ENCODE assay signal across 8 cellular contexts in the genomic region with DNA sequence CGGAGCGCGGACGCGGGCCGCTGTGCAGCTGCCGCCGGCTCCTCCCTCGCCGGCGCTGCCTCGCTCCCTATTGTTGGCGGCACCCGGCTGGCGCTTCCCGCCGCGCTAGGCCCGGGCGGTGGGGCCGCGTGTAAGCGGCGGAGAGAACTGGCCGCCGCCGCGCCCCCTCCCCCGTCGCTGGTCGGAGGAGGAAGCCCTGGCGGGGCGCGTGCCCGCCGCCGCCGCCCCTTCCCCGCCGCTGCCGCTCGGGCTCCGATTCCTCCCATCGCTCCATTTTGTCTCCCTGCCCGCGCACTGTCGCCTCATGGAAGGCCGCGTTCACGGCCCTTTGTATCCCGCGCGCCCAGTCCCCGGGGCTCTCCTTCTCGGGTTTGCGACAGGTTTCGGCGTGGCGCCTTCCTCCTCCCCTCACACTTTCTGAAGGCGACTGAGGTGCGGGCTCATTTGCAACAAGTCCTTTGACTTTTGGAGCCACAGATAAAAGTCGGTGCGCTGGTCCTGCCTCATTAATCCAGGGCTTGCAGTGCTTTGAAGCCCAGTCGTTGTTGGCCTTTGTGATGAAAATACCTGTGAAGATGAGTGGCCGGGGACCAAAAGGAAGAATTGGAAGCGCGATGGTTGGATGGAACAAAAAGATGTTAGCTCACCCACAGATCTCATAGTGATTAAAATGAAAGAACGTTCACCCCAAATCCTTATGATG.
DNase-seq lines count a peak whose midpoint lies in the region; ATAC-seq and TF ChIP-seq lines count a peak whose summit lies in the region.

No MANE protein-coding gene starts in this region.

- H3K27me3 ChIP-seq in OCI-LY1 (ENCODE audit: insufficient read depth, low read length) = no peaks in the 10 kb centered on the region
- H3K27me3 ChIP-seq in stomach smooth muscle (ENCODE audit: control insufficient read depth in 1 of 2, insufficient read depth in 2 of 2, low read length in 2 of 2) = no peaks in the 10 kb centered on the region

- H3K4me1 Mint-ChIP-seq in nephron progenitor cell = peaks cover 38% of the 10 kb centered on the region

- no peaks in the 10 kb centered on the region for H3K27me3 Mint-ChIP-seq in nephron progenitor cell (ENCODE audit: low read depth, poor library complexity)

- H3K36me3 ChIP-seq in OCI-LY1 (ENCODE audit: insufficient read depth, low read length) (peaks cover 12% of the 10 kb centered on the region; the same call in 1 of the 2 replicates), stomach smooth muscle (ENCODE audit: control insufficient read depth in 2 of 2, insufficient read depth in 2 of 2, low read length in 2 of 2) (no peaks in the 10 kb centered on the region)

- H3K79me2 ChIP-seq in OCI-LY1 (ENCODE audit: insufficient read depth, low read length) = peaks cover 52% of the 10 kb centered on the region

- peak overlapping the region; percentile 99 for H3K27ac Mint-ChIP-seq in nephron progenitor cell

- peak; percentile 20 for ATAC-seq in GM18868 (IDR thresholded peaks at IDR 0.05; ENCODE audit: unreplicated experiment)
- ATAC-seq in HG03108 (IDR thresholded peaks at IDR 0.05; ENCODE audit: unreplicated experiment) = peak; percentile 23

- peaks cover 36% of the 10 kb centered on the region for H3K36me3 Mint-ChIP-seq in nephron progenitor cell (ENCODE audit: low read depth)

- H3K9me3 ChIP-seq in OCI-LY1 (ENCODE audit: low read length) (no peaks in the 10 kb centered on the region), stomach smooth muscle (ENCODE audit: control insufficient read depth in 2 of 2, low read length in 2 of 2) (no peaks in the 10 kb centered on the region)

- peak overlapping the region; percentile 98 for H3K9ac ChIP-seq in OCI-LY1 (ENCODE audit: low read length)
- peak overlapping the region; percentile 73 to 87 for H3K9ac ChIP-seq in stomach smooth muscle (ENCODE audit: low read length in 2 of 2)

- peaks cover 6% of the 10 kb centered on the region for H3K9me3 Mint-ChIP-seq in nephron progenitor cell

- H3K27ac ChIP-seq in OCI-LY1 (ENCODE audit: low read depth, low read length, poor library complexity, severe bottlenecking) (peak overlapping the region; percentile 13), stomach smooth muscle (ENCODE audit: low read length) (peak overlapping the region; percentile 80)

- H3K4me3 ChIP-seq in AG09309 (ENCODE audit: control insufficient read depth, low read depth, low read length) (peak overlapping the region; percentile 87), OCI-LY1 (ENCODE audit: low read depth, low read length, poor library complexity, severe bottlenecking) (peak overlapping the region; percentile 100), fibroblast of pulmonary artery (replicated peaks; ENCODE audit: low read depth, low read length) (peak overlapping the region; percentile 85), stomach smooth muscle (ENCODE audit: low read length in 2 of 2) (peak overlapping the region; percentile 59 to 87)

- H4K20me1 ChIP-seq in OCI-LY1 (ENCODE audit: insufficient read depth, low read length) = peaks cover 4% of the 10 kb centered on the region

- no peaks in the 10 kb centered on the region for H3F3A ChIP-seq in OCI-LY1 (ENCODE audit: insufficient read depth, low read length)

- TF ChIP-seq CTCF in AG09309 (IDR thresholded peaks at IDR 0.05; ENCODE audit: control insufficient read depth, insufficient read depth, low read depth, low read length, missing control alignments) (no peak), OCI-LY1 (IDR thresholded peaks at IDR 0.05; ENCODE audit: low read length) (no peak), fibroblast of pulmonary artery (IDR thresholded peaks at IDR 0.05; ENCODE audit: low read length, missing control alignments) (no peak), nephron progenitor cell (IDR thresholded peaks at IDR 0.05) (no peak)

- peak overlapping the region; percentile 98 for H3K4me3 Mint-ChIP-seq in nephron progenitor cell

- peak overlapping the region; percentile 90 for H3K4me2 ChIP-seq in OCI-LY1 (ENCODE audit: low read length)

- no peak overlapping the region for H2AFZ ChIP-seq in OCI-LY1 (ENCODE audit: low read length)

- H3K9me2 ChIP-seq in OCI-LY1 (ENCODE audit: low read depth, low read length) = no peaks in the 10 kb centered on the region

- DNase-seq in AG09309 (ENCODE audit: low read depth) = no peak
- peak; percentile 34 for DNase-seq in activated T-helper 9 cell treated with anti-CD3 and anti-CD28 coated beads, Interleukin-2, amount 50 U/mL, for 16 hours (ENCODE audit: low read depth)
- DNase-seq in fibroblast of pulmonary artery (ENCODE audit: low read depth) = peak; percentile 22
- peak; percentile 67 for DNase-seq in nephron progenitor cell

- H3K4me1 ChIP-seq in OCI-LY1 (ENCODE audit: insufficient read depth, low read length, severe bottlenecking) (peaks cover 41% of the 10 kb centered on the region), stomach smooth muscle (ENCODE audit: control insufficient read depth, insufficient read depth, low read length) (peaks cover 15% of the 10 kb centered on the region)
